12 cellular contexts compared by ENCODE assay signal in the genomic region with DNA sequence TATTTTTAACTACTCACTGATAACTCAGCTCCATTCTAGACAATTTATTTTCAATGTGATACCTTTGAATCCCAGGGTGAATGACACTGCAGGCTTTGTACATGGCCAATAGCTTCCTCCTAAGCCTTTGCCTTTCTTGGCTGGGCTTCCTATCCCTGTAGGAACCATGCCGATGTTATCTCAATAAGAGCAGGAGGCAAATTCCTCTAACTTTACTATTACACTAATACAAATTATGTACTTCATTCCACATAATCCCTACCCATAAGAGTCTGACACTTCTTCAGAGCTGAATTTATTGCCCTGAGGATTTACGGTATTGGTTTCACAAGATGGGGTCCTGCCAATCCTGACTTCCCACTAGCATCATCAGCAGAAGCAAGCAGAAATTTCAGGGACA. TPM values are rescaled to one million over a fixed set of nuclear protein-coding genes. Genes with fewer than 3 reads are reported as not detected.
DNase-seq lines count a peak whose midpoint lies in the region; ATAC-seq and TF ChIP-seq lines count a peak whose summit lies in the region.
"Had no signal": no experiment of that assay in that cellular context is flagged by ENCODE, and none has a peak within 500 bp of the region (broad histone marks: within the 10 kb centered on the region; RNA-seq: fewer than 3 reads in every experiment).

No MANE protein-coding gene starts in this region.

- peak; percentile 48 for DNase-seq in EH (ENCODE audit: low read depth)
- peak; percentile 62 for DNase-seq in NCI-H226
- DNase-seq in effector memory CD8-positive, alpha-beta T cell: no peak
- DNase-seq in upper lobe of right lung: no peak
- no peak for DNase-seq in ecto neural progenitor cell (ENCODE audit: low spot score)
- DNase-seq in NCI-H82 (lab: John Stamatoyannopoulos, UW): no peak
- DNase-seq: activated naive CD4-positive, alpha-beta T cell treated with anti-CD3 and anti-CD28 coated beads, Interleukin-2, amount 50 U/mL, for 16 hours; retina; SHP77 treated with DMSO at 0.1 percent for 48 hours had no signal

- no peak overlapping the region for H3K27ac ChIP-seq in upper lobe of right lung

- H3K9me3 ChIP-seq in upper lobe of right lung: no peaks in the 10 kb centered on the region

- H3K9me3 Mint-ChIP-seq in effector memory CD8-positive, alpha-beta T cell: no peaks in the 10 kb centered on the region
- H3K9me3 Mint-ChIP-seq in nephron: no peaks in the 10 kb centered on the region
- H3K9me3 Mint-ChIP-seq: stimulated activated naive CD8-positive, alpha-beta T cell treated with anti-CD3 and anti-CD28 coated beads, Interleukin-15, Interleukin-2, amounts not matched to agents 100 ng/mL and 50 ng/mL, for 24 hours had no signal

- no peak overlapping the region for H3K4me3 ChIP-seq in upper lobe of right lung

- peak overlapping the region; percentile 69 to 80 for H3K4me3 Mint-ChIP-seq in effector memory CD8-positive, alpha-beta T cell
- no peak overlapping the region for H3K4me3 Mint-ChIP-seq in nephron

- H3K27me3 ChIP-seq in upper lobe of right lung: no peaks in the 10 kb centered on the region

- H3K36me3 Mint-ChIP-seq in effector memory CD8-positive, alpha-beta T cell (ENCODE audit: insufficient read depth): peaks cover 2% of the 10 kb centered on the region
- no peaks in the 10 kb centered on the region for H3K36me3 Mint-ChIP-seq in nephron (ENCODE audit: low read depth)

- no peak for ATAC-seq in effector memory CD8-positive, alpha-beta T cell (replicated peaks)
- ATAC-seq in upper lobe of right lung (no peak), HG03521 (IDR thresholded peaks at IDR 0.05; ENCODE audit: unreplicated experiment) (no peak)

- TF ChIP-seq CTCF in nephron (IDR thresholded peaks at IDR 0.05; ENCODE audit: unreplicated experiment in 3 of 3) (no peak), upper lobe of right lung (IDR thresholded peaks at IDR 0.05) (no peak)

- H3K4me1 Mint-ChIP-seq in effector memory CD8-positive, alpha-beta T cell (ENCODE audit: low read depth in 2 of 2): peaks cover 58 to 78% of the 10 kb centered on the region in 2 donors
- H3K4me1 Mint-ChIP-seq in nephron: peaks cover 56% of the 10 kb centered on the region

- peak overlapping the region; percentile 93 for H3K27ac Mint-ChIP-seq in effector memory CD8-positive, alpha-beta T cell
- peak overlapping the region; percentile 76 to 81 (median 79) for H3K27ac Mint-ChIP-seq in nephron

- no peaks in the 10 kb centered on the region for H3K27me3 Mint-ChIP-seq in effector memory CD8-positive, alpha-beta T cell
- H3K27me3 Mint-ChIP-seq in nephron (ENCODE audit: low read depth): no peaks in the 10 kb centered on the region
- H3K27me3 Mint-ChIP-seq: stimulated activated naive CD8-positive, alpha-beta T cell treated with anti-CD3 and anti-CD28 coated beads, Interleukin-15, Interleukin-2, amounts not matched to agents 100 ng/mL and 50 ng/mL, for 24 hours had no signal

- peaks cover 9% of the 10 kb centered on the region for H3K4me1 ChIP-seq in upper lobe of right lung

- intact Hi-C loops in upper lobe of right lung (cut with DNase I): no loop called here

- no peaks in the 10 kb centered on the region for H3K36me3 ChIP-seq in upper lobe of right lung

RNA-seq across cellular contexts. Expression of a gene that starts 14.0 kb away (rescaled TPM):
- 55.9 TPM for total RNA-seq in upper lobe of right lung

Comparison
In these comparisons a context has a peak if more than half of its experiments do, and no peak if none do; other contexts are left out.
1. DNase-seq: peak in EH (single experiment) and NCI-H226 (single experiment); none in effector memory CD8-positive, alpha-beta T cell (0 of 3), upper lobe of right lung (single experiment), ecto neural progenitor cell (single experiment) and NCI-H82 (single experiment).
2. H3K4me3 Mint-ChIP-seq: peak in effector memory CD8-positive, alpha-beta T cell (2 of 2); none in nephron (0 of 3).